Comparison of ENCODE assay signal across 21 cellular contexts in the genomic region with DNA sequence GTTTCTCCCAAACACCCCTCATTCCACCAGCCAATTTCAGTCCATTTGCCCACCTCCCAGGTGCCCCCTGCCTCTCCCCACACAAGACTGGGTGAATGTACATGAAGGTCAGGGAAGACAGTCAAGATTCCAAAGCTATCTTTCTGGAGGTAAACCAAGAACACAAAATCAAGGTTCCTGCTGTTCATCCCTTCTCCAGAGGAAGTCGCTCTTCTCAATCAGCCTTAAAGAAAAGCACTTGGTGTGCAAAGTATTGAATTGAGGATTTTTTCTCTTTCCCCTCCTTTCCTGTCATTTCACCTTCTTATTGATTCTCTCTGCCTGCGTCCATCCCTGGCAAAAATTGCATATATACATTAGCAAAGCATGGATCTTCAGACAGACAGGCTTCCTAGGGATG. TPM values are rescaled to one million over a fixed set of nuclear protein-coding genes. Genes with fewer than 3 reads are reported as not detected.
DNase-seq lines count a peak whose midpoint lies in the region; ATAC-seq and TF ChIP-seq lines count a peak whose summit lies in the region.
"Had no signal": no experiment of that assay in that cellular context is flagged by ENCODE, and none has a peak within 500 bp of the region (broad histone marks: within the 10 kb centered on the region; RNA-seq: fewer than 3 reads in every experiment).

No MANE protein-coding gene starts in this region.

- H4K5ac ChIP-seq in H9 (ENCODE audit: insufficient read length, low read depth, low read length) = no peak overlapping the region

- H3K4me1 ChIP-seq in SK-N-SH (ENCODE audit: control insufficient read depth in 1 of 2, insufficient read depth in 2 of 2, low read depth in 1 of 2, low read length in 1 of 2) (no peaks in the 10 kb centered on the region), H9 (ENCODE audit: insufficient read depth, low read length) (no peaks in the 10 kb centered on the region)
- H3K4me1 ChIP-seq: SJCRH30 had no signal

- in situ Hi-C loops in SK-MEL-5 (cut with HindIII; ENCODE audit: low pct_unique_long_range_greater_than_20kb, low sequenced_read_pairs) = no loop called here

- H3T11ph ChIP-seq in H9 (ENCODE audit: low read length) = no peak overlapping the region

- H3K36me3 Mint-ChIP-seq in H9 (ENCODE audit: insufficient read depth in 1 of 3, low read depth in 3 of 3) = no peaks in the 10 kb centered on the region

- TF ChIP-seq CTCF in SK-N-SH (IDR thresholded peaks at IDR 0.05) = peak; percentile 15; the same call in 1 of the 2 replicates
- TF ChIP-seq CTCF in H9 (conservative IDR thresholded peaks at IDR 0.05) = peak; percentile 50; the same call in 2 of the 3 replicates

- H3K4me2 ChIP-seq in SK-N-SH = no peak overlapping the region
- no peak overlapping the region for H3K4me2 ChIP-seq in H9 (ENCODE audit: insufficient read depth, insufficient read length, low read length)

- H3K18ac ChIP-seq in H9 (ENCODE audit: insufficient read length, low read depth, low read length) = no peak overlapping the region

- H3K9me2 ChIP-seq in SK-N-SH = no peaks in the 10 kb centered on the region

- peak overlapping the region in 1 of 3 experiments; percentile 61; a peak in 1 of 7 replicates for H3K27ac Mint-ChIP-seq in H9

- H2BK5ac ChIP-seq in H9 (ENCODE audit: insufficient read length, low read length) = no peak overlapping the region

- POLR2A ChIA-PET in SK-N-SH (lab: Yijun Ruan, JAX) (no interaction called here), HEK293T (lab: Yijun Ruan, JAX) (no interaction called here)

- no peak overlapping the region for H3K4me3 ChIP-seq in SK-N-SH (ENCODE audit: low read depth in 2 of 2, low read length in 1 of 2)
- H3K4me3 ChIP-seq: BLaER1, GM23248, K562, SJCRH30 had no signal

- peaks cover 18 to 30% of the 10 kb centered on the region in 2 experiments for H3K4me1 Mint-ChIP-seq in H9

- no peak overlapping the region for H2AFZ ChIP-seq in SK-N-SH (ENCODE audit: low read depth)
- no peak overlapping the region for H2AFZ ChIP-seq in H9 (ENCODE audit: low read length)
- H2AFZ ChIP-seq: GM23248 had no signal

- no peak overlapping the region for H3K56ac ChIP-seq in H9 (ENCODE audit: insufficient read length, low read depth, low read length)

- no peaks in the 10 kb centered on the region for H3K9me3 Mint-ChIP-seq in H9

- H2BK15ac ChIP-seq in H9 (ENCODE audit: low read depth, low read length) = no peak overlapping the region

- DNase-seq in SK-N-SH = no peak
- no peak for DNase-seq in H9
- peak; percentile 55 for DNase-seq in SK-MEL-5 (ENCODE audit: low read depth, low spot score)
- DNase-seq in superior temporal gyrus (ENCODE audit: extremely low spot score) = peak; percentile 56
- DNase-seq in HEK293T (ENCODE audit: extremely low spot score) = no peak
- DNase-seq in T-helper 2 cell = no peak
- no peak for DNase-seq in COR-L47 (lab: John Stamatoyannopoulos, UW)
- DNase-seq: DMS79, GM23248, MV-4-11, NCI-H1417 treated with DMSO at 0.1 percent for 48 hours, NCI-H187 treated with DMSO at 0.1 percent for 48 hours, NCI-H226, NCI-H524, NCI-H82, PC-3, SJCRH30 had no signal

- no peaks in the 10 kb centered on the region for H3F3A ChIP-seq in SK-N-SH (replicated peaks; ENCODE audit: insufficient read depth)

- CTCF ChIA-PET in SK-N-SH (lab: Yijun Ruan, JAX) (no interaction called here), HEK293T (lab: Yijun Ruan, JAX) (interaction anchor here (0.7 to 0.9 kb wide), 3 partner anchors 34 to 196 kb away, joined by 3 to 5 read pairs (median 3); no protein-coding TSS in a partner anchor)

- no peak overlapping the region for H4K91ac ChIP-seq in H9 (ENCODE audit: insufficient read length, low read depth, low read length)

- H3K79me2 ChIP-seq in SK-N-SH (ENCODE audit: insufficient read depth) = no peaks in the 10 kb centered on the region
- H3K79me2 ChIP-seq in H9 (ENCODE audit: insufficient read depth, low read length) = no peaks in the 10 kb centered on the region

- no peak for TF ChIP-seq RAD21 in SK-N-SH (IDR thresholded peaks at IDR 0.05; ENCODE audit: low read length)

- H3K9ac ChIP-seq in SK-N-SH (no peak overlapping the region), H9 (ENCODE audit: extremely low read depth, insufficient read length, low read length) (no peak overlapping the region)
- H3K9ac ChIP-seq: BLaER1, GM23248 had no signal

- H3K27me3 Mint-ChIP-seq in H9 (ENCODE audit: low read depth) = peaks cover 62% of the 10 kb centered on the region

- no peaks in the 10 kb centered on the region for H3K36me3 ChIP-seq in SK-N-SH (replicated peaks in 1 of 2; ENCODE audit: control insufficient read depth in 1 of 2, insufficient read depth in 2 of 2, low read length in 1 of 2)
- H3K36me3 ChIP-seq: BLaER1, SJCRH30 had no signal

- H3K27me3 ChIP-seq in SK-N-SH (ENCODE audit: insufficient read depth) (peaks cover 25% of the 10 kb centered on the region; the same call in 1 of the 2 replicates), H9 (ENCODE audit: insufficient read depth, low read length) (peaks cover 8% of the 10 kb centered on the region; the same call in 1 of the 2 replicates)
- H3K27me3 ChIP-seq: SJCRH30 had no signal

- H3K79me1 ChIP-seq in H9 (ENCODE audit: insufficient read depth, low read depth, low read length, poor library complexity, severe bottlenecking) = no peaks in the 10 kb centered on the region

- H2BK20ac ChIP-seq in H9 (ENCODE audit: low read depth, low read length, poor library complexity, severe bottlenecking) = no peak overlapping the region

- no peak overlapping the region for H4K8ac ChIP-seq in H9 (replicated peaks; ENCODE audit: insufficient read length, low read depth, low read length)

- H2BK120ac ChIP-seq in H9 (ENCODE audit: low read depth, low read length, poor library complexity, severe bottlenecking) = no peak overlapping the region

- no peak for ATAC-seq in SK-N-SH treated with all-trans-retinoic acid at 6 μM for 48 hours
- ATAC-seq: K562, PC-3 had no signal

- H3K4ac ChIP-seq in H9 (ENCODE audit: low read depth, low read length) = no peak overlapping the region

- no peak overlapping the region for H3K14ac ChIP-seq in H9 (ENCODE audit: insufficient read depth, low read length)

- H3K27ac ChIP-seq in SK-N-SH (ENCODE audit: low read depth in 2 of 2, low read length in 1 of 2) (no peak overlapping the region), H9 (ENCODE audit: insufficient read length, low read depth, low read length) (no peak overlapping the region)
- H3K27ac ChIP-seq: BLaER1, GM23248, SJCRH30 had no signal

- H3K23ac ChIP-seq in H9 (ENCODE audit: insufficient read length, low read depth, low read length) = no peak overlapping the region

- H3K23me2 ChIP-seq in H9 (ENCODE audit: insufficient read length, low read depth, low read length, poor library complexity, severe bottlenecking) = peaks cover 12% of the 10 kb centered on the region

- H2AK5ac ChIP-seq in H9 (ENCODE audit: insufficient read length, low read length) = no peak overlapping the region

- H3K4me3 Mint-ChIP-seq in H9 = no peak overlapping the region

- H3K9me3 ChIP-seq in SK-N-SH (no peaks in the 10 kb centered on the region), H9 (ENCODE audit: control insufficient read depth, low read depth, low read length) (no peaks in the 10 kb centered on the region)
- H3K9me3 ChIP-seq: SJCRH30 had no signal

- H2BK12ac ChIP-seq in H9 (ENCODE audit: insufficient read length, low read depth, low read length) = no peak overlapping the region

- no peak for TF ChIP-seq EP300 in SK-N-SH (IDR thresholded peaks at IDR 0.05; ENCODE audit: borderline replicate concordance in 1 of 2, low read depth in 1 of 2, low read length in 1 of 2)

- 16% methylated on average over 2 of the region's 2 CpGs for WGBS in SK-N-SH (ENCODE audit: low lambda C conversion rate)
- WGBS in H9 (ENCODE audit: extremely low coverage, insufficient read length, low lambda C conversion rate) = no CpG with 5 or more reads among the region's 2 CpGs

- H4K20me1 ChIP-seq in SK-N-SH (ENCODE audit: insufficient read depth) (no peaks in the 10 kb centered on the region), H9 (ENCODE audit: control insufficient read depth, insufficient read depth, insufficient read length) (no peaks in the 10 kb centered on the region)
- H4K20me1 ChIP-seq: BLaER1 had no signal

TF ChIP-seq in SK-N-SH, 30 proteins besides CTCF, POLR2A, EP300 and RAD21 (continues in another document):
- TF ChIP-seq FOXJ3 (CRISPR knock-in tag; IDR thresholded peaks at IDR 0.05) (no peak), MXI1 (IDR thresholded peaks at IDR 0.05; ENCODE audit: low read depth, low read length) (no peak), MEF2A (IDR thresholded peaks at IDR 0.05; ENCODE audit: borderline replicate concordance, low read depth) (no peak), GABPA (IDR thresholded peaks at IDR 0.05; ENCODE audit: low read depth) (no peak), SIN3A (IDR thresholded peaks at IDR 0.05; ENCODE audit: borderline replicate concordance, low read depth, low read length) (no peak), TCF12 (IDR thresholded peaks at IDR 0.05) (no peak)

TF ChIP-seq in SK-N-SH treated with all-trans-retinoic acid at 6 μM for 48 hours, 23 proteins besides CTCF, POLR2A, EP300 and RAD21 (continues in another document):
- no peak for TF ChIP-seq GLIS3 (CRISPR knock-in tag; IDR thresholded peaks at IDR 0.05)
- TF ChIP-seq PPARA (CRISPR knock-in tag; IDR thresholded peaks at IDR 0.05; ENCODE audit: borderline replicate concordance) = no peak

TF ChIP-seq in HEK293T, 16 proteins besides CTCF, POLR2A, EP300 and RAD21:
- no peak for TF ChIP-seq L3MBTL2 (conservative IDR thresholded peaks at IDR 0.05)
- TF ChIP-seq NFRKB (IDR thresholded peaks at IDR 0.05) = no peak
- no peak for TF ChIP-seq CTBP1 (IDR thresholded peaks at IDR 0.05; ENCODE audit: borderline replicate concordance)
- TF ChIP-seq, protein P1, sequence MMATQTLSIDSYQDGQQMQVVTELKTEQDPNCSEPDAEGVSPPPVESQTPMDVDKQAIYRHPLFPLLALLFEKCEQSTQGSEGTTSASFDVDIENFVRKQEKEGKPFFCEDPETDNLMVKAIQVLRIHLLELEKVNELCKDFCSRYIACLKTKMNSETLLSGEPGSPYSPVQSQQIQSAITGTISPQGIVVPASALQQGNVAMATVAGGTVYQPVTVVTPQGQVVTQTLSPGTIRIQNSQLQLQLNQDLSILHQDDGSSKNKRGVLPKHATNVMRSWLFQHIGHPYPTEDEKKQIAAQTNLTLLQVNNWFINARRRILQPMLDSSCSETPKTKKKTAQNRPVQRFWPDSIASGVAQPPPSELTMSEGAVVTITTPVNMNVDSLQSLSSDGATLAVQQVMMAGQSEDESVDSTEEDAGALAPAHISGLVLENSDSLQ (IDR thresholded peaks at IDR 0.05) = no peak
- no peak for TF ChIP-seq BHLHE40 (IDR thresholded peaks at IDR 0.05; ENCODE audit: borderline replicate concordance)
- no peak for TF ChIP-seq SP1 (IDR thresholded peaks at IDR 0.05)
- no peak for TF ChIP-seq ELF4 (IDR thresholded peaks at IDR 0.05)

RNA-seq across cellular contexts. Expression of a gene that starts 4.5 kb away (rescaled TPM):
- not detected in 2 replicates for polyA plus RNA-seq in SK-N-SH (2012; rRNA removed)
- polyA plus RNA-seq in SK-N-SH (2012; cell fraction: cytosol; rRNA removed) = not detected in 2 replicates
- polyA plus RNA-seq in SK-N-SH (2012; cell fraction: nucleus; rRNA removed) = not detected in 2 replicates
- 0.02 and 0.13 TPM in 2 replicates for total RNA-seq in H9 (2021)
- total RNA-seq in SK-MEL-5 (2014; rRNA removed; shearing (Covaris generic)) = 6.7 and 7.2 TPM in 2 replicates
- polyA plus RNA-seq in SK-MEL-5 (2015; cell fraction: cytosol; rRNA removed) = 4.8 and 5.3 TPM in 2 replicates
- polyA plus RNA-seq in SK-MEL-5 (2015; cell fraction: nucleus; rRNA removed) = 2.1 and 4.9 TPM in 2 replicates
- total RNA-seq: A172, GM23248, K562, PC-3 had no signal
- polyA plus RNA-seq: GM23248, K562 had no signal

Comparison
In these comparisons a context has a peak if more than half of its experiments do, and no peak if none do; other contexts are left out.
1. DNase-seq: peak in SK-MEL-5 (single experiment) and superior temporal gyrus (single experiment); none in SK-N-SH (single experiment), H9 (single experiment), HEK293T (single experiment), T-helper 2 cell (0 of 5) and COR-L47 (single experiment).